In the genomic region with DNA sequence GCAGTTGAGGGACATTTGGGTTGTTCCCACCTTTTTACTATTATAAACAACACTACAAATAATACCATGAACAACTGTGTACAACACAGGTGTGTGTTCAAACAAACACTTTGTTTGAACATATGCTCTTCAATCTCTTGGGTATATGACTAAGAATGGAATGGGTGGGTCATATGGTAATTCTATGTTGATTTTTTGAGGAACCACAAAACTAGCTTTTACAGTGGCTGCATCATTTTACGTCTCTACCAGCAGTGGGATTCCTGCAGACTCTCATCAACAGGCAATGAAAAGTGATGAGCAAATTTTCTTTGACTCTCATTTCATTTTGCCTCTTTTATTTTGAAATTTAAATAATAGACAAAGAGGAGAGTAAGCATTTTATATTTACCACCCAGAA, we compare ENCODE assay signal across 2 cellular contexts.
TF ChIP-seq lines count a peak whose summit lies in the region.

No MANE protein-coding gene starts in this region.

TF ChIP-seq in A549, 52 proteins besides CTCF, POLR2A, EP300 and RAD21:
- TF ChIP-seq, protein P1, sequence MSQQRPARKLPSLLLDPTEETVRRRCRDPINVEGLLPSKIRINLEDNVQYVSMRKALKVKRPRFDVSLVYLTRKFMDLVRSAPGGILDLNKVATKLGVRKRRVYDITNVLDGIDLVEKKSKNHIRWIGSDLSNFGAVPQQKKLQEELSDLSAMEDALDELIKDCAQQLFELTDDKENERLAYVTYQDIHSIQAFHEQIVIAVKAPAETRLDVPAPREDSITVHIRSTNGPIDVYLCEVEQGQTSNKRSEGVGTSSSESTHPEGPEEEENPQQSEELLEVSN (IDR thresholded peaks at IDR 0.05; ENCODE audit: borderline replicate concordance, low read depth): no peak
- TF ChIP-seq NR3C1 (IDR thresholded peaks at IDR 0.05): no peak
- no peak for TF ChIP-seq HOXB13 (CRISPR knock-in tag; IDR thresholded peaks at IDR 0.05; ENCODE audit: low read depth)
- no peak for TF ChIP-seq HDAC2 (IDR thresholded peaks at IDR 0.05)
- no peak for TF ChIP-seq CHD4 (IDR thresholded peaks at IDR 0.05; ENCODE audit: borderline replicate concordance)
- TF ChIP-seq ZFP36 (IDR thresholded peaks at IDR 0.05; ENCODE audit: borderline replicate concordance, partially characterized antibody): no peak
- no peak for TF ChIP-seq TP53 (CRISPR knock-in tag; IDR thresholded peaks at IDR 0.05)
- no peak for TF ChIP-seq FOSL2 (IDR thresholded peaks at IDR 0.05)
- no peak for TF ChIP-seq FOSL2 (CRISPR knock-in tag; IDR thresholded peaks at IDR 0.05)

TF ChIP-seq in IMR-90, 13 proteins besides CTCF, POLR2A, EP300 and RAD21:
- TF ChIP-seq RFX5 (IDR thresholded peaks at IDR 0.05; ENCODE audit: low read depth, low read length) (no peak), NFE2L2 (IDR thresholded peaks at IDR 0.05; ENCODE audit: low read depth, low read length) (no peak), CHD1 (IDR thresholded peaks at IDR 0.05; ENCODE audit: low read depth, low read length) (no peak), MAZ (IDR thresholded peaks at IDR 0.05; ENCODE audit: borderline replicate concordance, low read depth, low read length) (no peak), MXI1 (IDR thresholded peaks at IDR 0.05; ENCODE audit: borderline replicate concordance, low read depth, low read length) (no peak), MAFK (IDR thresholded peaks at IDR 0.05; ENCODE audit: low read depth, low read length) (no peak), RCOR1 (IDR thresholded peaks at IDR 0.05; ENCODE audit: insufficient replicate concordance, low read length) (no peak), SMC3 (IDR thresholded peaks at IDR 0.05; ENCODE audit: low read depth, low read length) (no peak), CEBPB (IDR thresholded peaks at IDR 0.05; ENCODE audit: low read depth, low read length) (no peak), BHLHE40 (IDR thresholded peaks at IDR 0.05; ENCODE audit: low read depth, low read length) (no peak), FOS (IDR thresholded peaks at IDR 0.05; ENCODE audit: low read depth, low read length) (no peak)
- TF ChIP-seq, protein P2, sequence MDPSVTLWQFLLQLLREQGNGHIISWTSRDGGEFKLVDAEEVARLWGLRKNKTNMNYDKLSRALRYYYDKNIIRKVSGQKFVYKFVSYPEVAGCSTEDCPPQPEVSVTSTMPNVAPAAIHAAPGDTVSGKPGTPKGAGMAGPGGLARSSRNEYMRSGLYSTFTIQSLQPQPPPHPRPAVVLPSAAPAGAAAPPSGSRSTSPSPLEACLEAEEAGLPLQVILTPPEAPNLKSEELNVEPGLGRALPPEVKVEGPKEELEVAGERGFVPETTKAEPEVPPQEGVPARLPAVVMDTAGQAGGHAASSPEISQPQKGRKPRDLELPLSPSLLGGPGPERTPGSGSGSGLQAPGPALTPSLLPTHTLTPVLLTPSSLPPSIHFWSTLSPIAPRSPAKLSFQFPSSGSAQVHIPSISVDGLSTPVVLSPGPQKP (IDR thresholded peaks at IDR 0.05; ENCODE audit: borderline replicate concordance, low read depth, low read length): no peak
